ENCODE assay signal across 1 cellular context in genomic region chr1:99964806-99965205, GRCh38.
TF ChIP-seq lines count a peak whose summit lies in the region.

No MANE protein-coding gene starts in this region.

TF ChIP-seq in H1, 55 proteins besides CTCF, POLR2A, EP300 and RAD21 (continued from another document):
- no peak for TF ChIP-seq ATF3 (IDR thresholded peaks at IDR 0.05; ENCODE audit: insufficient read depth, low read depth, low read length)
- TF ChIP-seq ZNF274 (IDR thresholded peaks at IDR 0.05; ENCODE audit: borderline replicate concordance, extremely low read depth, low read length): no peak
- no peak for TF ChIP-seq BRCA1 (IDR thresholded peaks at IDR 0.05; ENCODE audit: low read depth, low read length)
- TF ChIP-seq NRF1 (IDR thresholded peaks at IDR 0.05; ENCODE audit: low read depth, low read length): no peak
- no peak for TF ChIP-seq RFX5 (IDR thresholded peaks at IDR 0.05; ENCODE audit: borderline replicate concordance, low read depth, low read length)
- no peak for TF ChIP-seq SP4 (IDR thresholded peaks at IDR 0.05; ENCODE audit: low read length)
- no peak for TF ChIP-seq RNF2 (IDR thresholded peaks at IDR 0.05; ENCODE audit: borderline replicate concordance, low read depth, low read length, missing control alignments, poor library complexity, severe bottlenecking)
- no peak for TF ChIP-seq E2F6 (IDR thresholded peaks at IDR 0.05)
TF ChIP-seq in H1: peak in this region for 0.
